ENCODE assay signal across 8 cellular contexts in genomic region chr17:46598344-46598931, GRCh38. TPM values are rescaled to one million over a fixed set of nuclear protein-coding genes. Genes with fewer than 3 reads are reported as not detected.
DNase-seq lines count a peak whose midpoint lies in the region; ATAC-seq, FAIRE-seq and TF ChIP-seq lines count a peak whose summit lies in the region.
"Not testable (repeated sequence)": the region's sequence is repeated elsewhere in the genome, so short reads cannot be mapped to it uniquely, and the experiment has no call there.

No MANE protein-coding gene starts in this region.

- H3K9me3 ChIP-seq in HCT116 (ENCODE audit: control insufficient read depth in 1 of 2, insufficient read depth in 1 of 2, low read depth in 1 of 2, low read length in 2 of 2); OCI-LY7 (ENCODE audit: low read length): not testable (repeated sequence)

- not testable (repeated sequence) for H3K27ac ChIP-seq in HCT116 (ENCODE audit: low read depth, low read length); OCI-LY7 (ENCODE audit: low read depth, low read length, poor library complexity, severe bottlenecking)

- H3K36me3 Mint-ChIP-seq in activated T-helper 17 cell treated with anti-CD3 and anti-CD28 coated beads, Interleukin-2, amount 50 U/mL, for 72 hours (ENCODE audit: low read depth); stimulated activated memory B cell treated with anti-CD40 and anti-IgM and Interleukin-4, amounts not matched to agents 10 μg/mL and 1 μg/mL and 100 μg/mL, for 72 hours: not testable (repeated sequence)

- not testable (repeated sequence) for H3K4me3 Mint-ChIP-seq in activated T-helper 17 cell treated with anti-CD3 and anti-CD28 coated beads, Interleukin-2, amount 50 U/mL, for 72 hours; stimulated activated memory B cell treated with anti-CD40 and anti-IgM and Interleukin-4, amounts not matched to agents 10 μg/mL and 1 μg/mL and 100 μg/mL, for 72 hours

- not testable (repeated sequence) for H3K27me3 ChIP-seq in HCT116 (ENCODE audit: insufficient read depth, low read length)

- CTCF ChIA-PET in HCT116 (lab: Charles Lee); OCI-LY7 (lab: Charles Lee; ENCODE audit: unreplicated experiment): not testable (repeated sequence)

- not testable (repeated sequence) for H3K4me1 Mint-ChIP-seq in activated T-helper 17 cell treated with anti-CD3 and anti-CD28 coated beads, Interleukin-2, amount 50 U/mL, for 72 hours; stimulated activated memory B cell treated with anti-CD40 and anti-IgM and Interleukin-4, amounts not matched to agents 10 μg/mL and 1 μg/mL and 100 μg/mL, for 72 hours

- intact Hi-C loops in HCT116 (cut with micrococcal nuclease); OCI-LY7 (cut with micrococcal nuclease; ENCODE audit: unreplicated experiment): not testable (repeated sequence)

- H2AFZ ChIP-seq in HCT116 (ENCODE audit: low read depth, low read length, poor library complexity, severe bottlenecking); OCI-LY7 (ENCODE audit: low read length): not testable (repeated sequence)

- ATAC-seq in GM18909 (IDR thresholded peaks at IDR 0.05; ENCODE audit: poor library complexity, unreplicated experiment) = peak; percentile 57
- not testable (repeated sequence) for ATAC-seq in HCT116
- peak; percentile 74 for ATAC-seq in HG03280 (IDR thresholded peaks at IDR 0.05; ENCODE audit: unreplicated experiment)
- ATAC-seq in activated T-helper 17 cell treated with anti-CD3 and anti-CD28 coated beads, Interleukin-2, amount 50 U/mL, for 72 hours (replicated peaks) = peak; percentile 82
- ATAC-seq in stimulated activated memory B cell treated with anti-CD40 and anti-IgM and Interleukin-4, amounts not matched to agents 10 μg/mL and 1 μg/mL and 100 μg/mL, for 72 hours = peak; percentile 66

- TF ChIP-seq POLR2A in GM12891 (IDR thresholded peaks at IDR 0.05; ENCODE audit: low read depth, low read length); HCT116 (IDR thresholded peaks at IDR 0.05; ENCODE audit: borderline replicate concordance, extremely low read depth, insufficient read depth, insufficient read length): not testable (repeated sequence)

- BruUV-seq in HCT116 (replicated peaks; lab: Mats Ljungman, UMichigan) (TSS peak; percentile 5), OCI-LY7 (replicated peaks; lab: Mats Ljungman, UMichigan) (TSS peak; percentile 34)

- POLR2A ChIA-PET in HCT116 (lab: Charles Lee); OCI-LY7 (lab: Charles Lee): not testable (repeated sequence)

- not testable (repeated sequence) for H3K27me3 Mint-ChIP-seq in activated T-helper 17 cell treated with anti-CD3 and anti-CD28 coated beads, Interleukin-2, amount 50 U/mL, for 72 hours; stimulated activated memory B cell treated with anti-CD40 and anti-IgM and Interleukin-4, amounts not matched to agents 10 μg/mL and 1 μg/mL and 100 μg/mL, for 72 hours

- not testable (repeated sequence) for H3K9me3 Mint-ChIP-seq in activated T-helper 17 cell treated with anti-CD3 and anti-CD28 coated beads, Interleukin-2, amount 50 U/mL, for 72 hours; stimulated activated memory B cell treated with anti-CD40 and anti-IgM and Interleukin-4, amounts not matched to agents 10 μg/mL and 1 μg/mL and 100 μg/mL, for 72 hours

- FAIRE-seq in GM12891 (lab: Jason Lieb, UNC) = peak; percentile 65
- FAIRE-seq in endometrium (lab: Jason Lieb, UNC) = peak; percentile 85

- not testable (repeated sequence) for H3K79me2 ChIP-seq in HCT116 (ENCODE audit: insufficient read depth, low read length); OCI-LY7 (ENCODE audit: insufficient read depth, low read depth, low read length)

- not testable (repeated sequence) for H3K4me3 ChIP-seq in HCT116 (replicated peaks in 1 of 2; ENCODE audit: low read depth in 1 of 2, low read length in 2 of 2); OCI-LY7 (ENCODE audit: low read depth, low read length, poor library complexity, severe bottlenecking)

- RAD21 ChIA-PET in HCT116 (lab: Charles Lee; ENCODE audit: low non-redundant PET in 1 of 2, low total read pairs in 2 of 2, uncharacterized antibody in 2 of 2, unreplicated experiment in 2 of 2) = not testable (repeated sequence)

- not testable (repeated sequence) for H3K9ac ChIP-seq in HCT116 (ENCODE audit: low read length)

- not testable (repeated sequence) for DNase-seq in GM12891 (ENCODE audit: insufficient read length, low spot score); HCT116 (ENCODE audit: low read depth, low spot score); OCI-LY7 (ENCODE audit: low spot score)

- H4K20me1 ChIP-seq in HCT116 (ENCODE audit: insufficient read depth); OCI-LY7 (ENCODE audit: insufficient read depth, low read length): not testable (repeated sequence)

- not testable (repeated sequence) for H3K36me3 ChIP-seq in HCT116 (ENCODE audit: control insufficient read depth in 1 of 2, insufficient read depth in 2 of 2, low read length in 2 of 2); OCI-LY7 (ENCODE audit: insufficient read depth, low read length)

- TF ChIP-seq RAD21 in HCT116 (IDR thresholded peaks at IDR 0.05; ENCODE audit: low read depth) = not testable (repeated sequence)

- H3K27ac Mint-ChIP-seq in activated T-helper 17 cell treated with anti-CD3 and anti-CD28 coated beads, Interleukin-2, amount 50 U/mL, for 72 hours; stimulated activated memory B cell treated with anti-CD40 and anti-IgM and Interleukin-4, amounts not matched to agents 10 μg/mL and 1 μg/mL and 100 μg/mL, for 72 hours: not testable (repeated sequence)

- not testable (repeated sequence) for TF ChIP-seq CTCF in HCT116 (IDR thresholded peaks at IDR 0.05 in 2 of 3, conservative IDR thresholded peaks at IDR 0.05 in 1 of 3; ENCODE audit: borderline replicate concordance in 1 of 3, insufficient read depth in 1 of 3, low read depth in 2 of 3, low read length in 2 of 3); OCI-LY7 (conservative IDR thresholded peaks at IDR 0.05; ENCODE audit: low read length)

- not testable (repeated sequence) for H3K9me2 ChIP-seq in HCT116 (ENCODE audit: insufficient read depth); OCI-LY7 (ENCODE audit: insufficient read depth, low read length)

- H3K4me1 ChIP-seq in HCT116 (ENCODE audit: control insufficient read depth in 1 of 2, insufficient read depth in 2 of 2, low read length in 2 of 2); OCI-LY7 (ENCODE audit: insufficient read depth, low read length, poor library complexity, severe bottlenecking): not testable (repeated sequence)

- H3K4me2 ChIP-seq in HCT116 (ENCODE audit: low read length); OCI-LY7 (ENCODE audit: low read length): not testable (repeated sequence)

RNA-seq across cellular contexts. Expression of gene NSF, which starts 8.0 kb away (rescaled TPM):
- 14.6 TPM for polyA plus RNA-seq in GM12891 (2012; ENCODE audit: low read depth, missing spikeins)
- 61.1 TPM for total RNA-seq in HCT116 (2021; ENCODE audit: unreplicated experiment)
- polyA plus RNA-seq in HCT116 (2012) = 30.8 and 40.0 TPM in 2 replicates
- total RNA-seq in OCI-LY7 (2014; rRNA removed; shearing (Covaris generic)) = 27.2 and 35.3 TPM in 2 replicates
- total RNA-seq in OCI-LY7 (2022) = 42.5 TPM in 2 replicates
- total RNA-seq in activated T-helper 17 cell treated with anti-CD3 and anti-CD28 coated beads, Interleukin-2, amount 50 U/mL, for 72 hours = 10 to 100 TPM; 35.0 to 45.1 TPM

RNA-seq across cellular contexts. Expression of gene ARL17A, which starts 18.9 kb away (rescaled TPM):
- 7.7 TPM for polyA plus RNA-seq in GM12891 (2012; ENCODE audit: low read depth, missing spikeins)
- total RNA-seq in HCT116 (2021; ENCODE audit: unreplicated experiment) (15.1 TPM), OCI-LY7 (2022) (38.7 and 45.1 TPM in 2 replicates)
- polyA plus RNA-seq in HCT116 (2012) = 7.2 and 8.6 TPM in 2 replicates
- total RNA-seq in OCI-LY7 (2014; rRNA removed; shearing (Covaris generic)) = 18.1 and 23.9 TPM in 2 replicates
- total RNA-seq in activated T-helper 17 cell treated with anti-CD3 and anti-CD28 coated beads, Interleukin-2, amount 50 U/mL, for 72 hours = 10 to 100 TPM; 18.1 to 38.6 TPM
